16 cellular contexts compared by ENCODE assay signal in the genomic region with DNA sequence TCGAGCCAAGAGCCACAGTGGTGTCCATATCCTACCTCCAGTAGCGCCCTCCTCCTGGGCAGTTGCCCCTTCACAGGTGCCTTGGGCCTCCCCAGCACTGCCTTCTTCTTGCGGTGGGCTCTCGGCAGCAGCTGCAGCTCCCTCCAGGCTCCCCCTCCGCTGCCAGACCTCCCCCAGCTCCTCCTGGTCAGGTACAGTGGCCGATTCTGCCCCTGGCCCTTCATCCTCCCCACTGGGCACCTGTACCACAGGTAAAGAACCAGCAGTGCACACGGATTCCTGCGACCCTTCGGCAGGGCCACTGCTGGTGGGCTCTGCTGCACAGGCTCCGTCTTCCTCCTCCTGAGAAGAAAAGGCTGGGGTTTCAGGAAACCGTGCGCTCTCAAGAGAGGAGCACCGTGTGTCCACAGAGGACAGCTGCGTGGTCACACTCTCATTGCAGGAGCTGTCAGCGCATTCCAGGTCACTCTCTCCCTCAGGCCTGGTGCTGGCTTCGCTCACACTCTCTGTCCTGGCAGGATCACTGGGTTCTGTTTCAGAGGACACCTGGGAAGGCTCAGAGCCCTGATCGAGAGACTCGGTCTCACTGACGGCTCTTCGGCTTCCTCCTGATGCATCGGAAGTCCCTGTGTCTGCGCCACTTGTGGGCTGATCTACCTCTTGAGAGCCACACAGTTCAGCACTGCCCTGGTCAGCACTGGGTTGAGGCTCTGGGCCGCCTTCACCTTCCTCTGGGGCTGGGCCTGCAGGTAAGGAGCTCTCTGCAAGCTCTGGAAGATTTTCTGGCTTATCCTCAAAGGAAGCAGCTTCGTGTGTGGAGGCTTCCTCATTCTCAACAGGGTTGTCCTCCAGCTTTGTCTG.
DNase-seq lines count a peak whose midpoint lies in the region; ATAC-seq and TF ChIP-seq lines count a peak whose summit lies in the region.
"Had no signal": no experiment of that assay in that cellular context is flagged by ENCODE, and none has a peak within 500 bp of the region (broad histone marks: within the 10 kb centered on the region; RNA-seq: fewer than 3 reads in every experiment).

No MANE protein-coding gene starts in this region.

- H3K4me1 ChIP-seq in heart left ventricle (peaks cover 0 to 29% (median 4%) of the 10 kb centered on the region in 12 donors), upper lobe of left lung (peaks cover 0 to 3% (median 1%) of the 10 kb centered on the region in 4 donors)
- H3K4me1 ChIP-seq: Peyer's patch had no signal

- H3K9me3 ChIP-seq in heart left ventricle (no peaks in the 10 kb centered on the region), upper lobe of left lung (no peaks in the 10 kb centered on the region)
- H3K9me3 ChIP-seq: Peyer's patch, SK-N-SH had no signal

- DNase-seq in WTC11 (ENCODE audit: low spot score) (no peak), heart left ventricle (peak; percentile 14 to 74 (median 67)), mesothelial cell of epicardium (ENCODE audit: low spot score in 2 of 2, unreplicated experiment in 2 of 2) (no peak), upper lobe of left lung (peak in 1 of 2 donors; percentile 46), NCI-H146 treated with DMSO at 0.1 percent for 48 hours (lab: John Stamatoyannopoulos, UW; ENCODE audit: unreplicated experiment) (no peak), mesenteric fat pad (ENCODE audit: low spot score) (no peak), NCI-H526 treated with DMSO at 0.1 percent for 48 hours (lab: John Stamatoyannopoulos, UW) (no peak)
- DNase-seq: AML-193, DMS79, NCI-H1417 treated with DMSO at 0.1 percent for 48 hours, NCI-H1930, NCI-H69, Peyer's patch, SHP77 treated with DMSO at 0.1 percent for 48 hours, SK-N-SH had no signal

- 72 to 78% (median 77%) methylated on average over 23 to 24 of the region's 24 CpGs for WGBS in heart left ventricle, 4 donors
- WGBS in upper lobe of left lung, 2 donors: 89 to 92% methylated on average over 12 to 24 of the region's 24 CpGs

- H3K9me3 Mint-ChIP-seq in WTC11: no peaks in the 10 kb centered on the region
- no peaks in the 10 kb centered on the region for H3K9me3 Mint-ChIP-seq in mesothelial cell of epicardium

- H3K4me3 ChIP-seq in heart left ventricle: no peak overlapping the region
- H3K4me3 ChIP-seq in upper lobe of left lung: no peak overlapping the region
- H3K4me3 ChIP-seq: Peyer's patch had no signal

- ATAC-seq in WTC11 (no peak), heart left ventricle (peak; percentile 83 to 94 (median 89)), upper lobe of left lung (ENCODE audit: low FRiP score in 2 of 2) (peak; percentile 26 to 65)

- POLR2A ChIA-PET in WTC11 (lab: Charles Lee): no interaction called here

- peaks cover 0 to 81% (median 29%) of the 10 kb centered on the region in 9 donors for H3K36me3 ChIP-seq in heart left ventricle
- H3K36me3 ChIP-seq in upper lobe of left lung: peaks cover 0 to 32% (median 9%) of the 10 kb centered on the region in 4 donors
- H3K36me3 ChIP-seq: Peyer's patch had no signal

- CTCF ChIA-PET in WTC11 (lab: Charles Lee): no interaction called here

- H3K4me1 Mint-ChIP-seq in WTC11 (peaks cover 21% of the 10 kb centered on the region), mesothelial cell of epicardium (peaks cover 38% of the 10 kb centered on the region)

- TF ChIP-seq POLR2A in heart left ventricle (IDR thresholded peaks at IDR 0.05) (no peak), upper lobe of left lung (IDR thresholded peaks at IDR 0.05) (no peak)

- TF ChIP-seq EP300 in upper lobe of left lung (IDR thresholded peaks at IDR 0.05): no peak

- H3K36me3 Mint-ChIP-seq in WTC11 (no peaks in the 10 kb centered on the region), mesothelial cell of epicardium (peaks cover 19% of the 10 kb centered on the region)

- TF ChIP-seq CTCF in WTC11 (IDR thresholded peaks at IDR 0.05): no peak
- TF ChIP-seq CTCF in heart left ventricle (IDR thresholded peaks at IDR 0.05): no peak
- no peak for TF ChIP-seq CTCF in mesothelial cell of epicardium (IDR thresholded peaks at IDR 0.05; ENCODE audit: unreplicated experiment)
- TF ChIP-seq CTCF in upper lobe of left lung (IDR thresholded peaks at IDR 0.05): no peak

- intact Hi-C loops in heart left ventricle (cut with DNase I): loop anchor here in 3 of 10 donors (5.0 to 10.0 kb wide), 3 partner anchors 146 to 276 kb away; a partner anchor contains a TSS

- peak overlapping the region in 6 of 12 donors; percentile 11 to 63 (median 50) for H3K27ac ChIP-seq in heart left ventricle
- no peak overlapping the region for H3K27ac ChIP-seq in upper lobe of left lung
- H3K27ac ChIP-seq: C4-2B, Peyer's patch had no signal

- no peaks in the 10 kb centered on the region for H3K27me3 ChIP-seq in heart left ventricle
- H3K27me3 ChIP-seq in upper lobe of left lung: no peaks in the 10 kb centered on the region
- H3K27me3 ChIP-seq: Peyer's patch had no signal

- H3K27me3 Mint-ChIP-seq in WTC11 (ENCODE audit: low read depth): no peaks in the 10 kb centered on the region
- H3K27me3 Mint-ChIP-seq in mesothelial cell of epicardium (ENCODE audit: low read depth): no peaks in the 10 kb centered on the region

- H3K27ac Mint-ChIP-seq in WTC11 (0 out of 2 replicates have a peak overlapping the region, but pooled peaks have one; percentile 4), mesothelial cell of epicardium (peak overlapping the region; percentile 6)

- no peak overlapping the region for H3K4me3 Mint-ChIP-seq in WTC11
- no peak overlapping the region for H3K4me3 Mint-ChIP-seq in mesothelial cell of epicardium

TF ChIP-seq in WTC11, 78 proteins besides CTCF, POLR2A, EP300 and RAD21 (continues in another document):
- TF ChIP-seq, protein P1, sequence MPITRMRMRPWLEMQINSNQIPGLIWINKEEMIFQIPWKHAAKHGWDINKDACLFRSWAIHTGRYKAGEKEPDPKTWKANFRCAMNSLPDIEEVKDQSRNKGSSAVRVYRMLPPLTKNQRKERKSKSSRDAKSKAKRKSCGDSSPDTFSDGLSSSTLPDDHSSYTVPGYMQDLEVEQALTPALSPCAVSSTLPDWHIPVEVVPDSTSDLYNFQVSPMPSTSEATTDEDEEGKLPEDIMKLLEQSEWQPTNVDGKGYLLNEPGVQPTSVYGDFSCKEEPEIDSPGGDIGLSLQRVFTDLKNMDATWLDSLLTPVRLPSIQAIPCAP (CRISPR knock-in tag; IDR thresholded peaks at IDR 0.05): no peak
- TF ChIP-seq, protein P2, sequence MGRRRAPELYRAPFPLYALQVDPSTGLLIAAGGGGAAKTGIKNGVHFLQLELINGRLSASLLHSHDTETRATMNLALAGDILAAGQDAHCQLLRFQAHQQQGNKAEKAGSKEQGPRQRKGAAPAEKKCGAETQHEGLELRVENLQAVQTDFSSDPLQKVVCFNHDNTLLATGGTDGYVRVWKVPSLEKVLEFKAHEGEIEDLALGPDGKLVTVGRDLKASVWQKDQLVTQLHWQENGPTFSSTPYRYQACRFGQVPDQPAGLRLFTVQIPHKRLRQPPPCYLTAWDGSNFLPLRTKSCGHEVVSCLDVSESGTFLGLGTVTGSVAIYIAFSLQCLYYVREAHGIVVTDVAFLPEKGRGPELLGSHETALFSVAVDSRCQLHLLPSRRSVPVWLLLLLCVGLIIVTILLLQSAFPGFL (CRISPR knock-in tag; IDR thresholded peaks at IDR 0.05; ENCODE audit: borderline replicate concordance): no peak
- TF ChIP-seq ESRRA (CRISPR knock-in tag; IDR thresholded peaks at IDR 0.05; ENCODE audit: borderline replicate concordance) (no peak), EMX1 (CRISPR knock-in tag; IDR thresholded peaks at IDR 0.05) (no peak), RELA (CRISPR knock-in tag; IDR thresholded peaks at IDR 0.05; ENCODE audit: borderline replicate concordance) (no peak), CBFB (CRISPR knock-in tag; IDR thresholded peaks at IDR 0.05; ENCODE audit: low read depth) (no peak), IRF2 (CRISPR knock-in tag; IDR thresholded peaks at IDR 0.05; ENCODE audit: borderline replicate concordance, low read depth) (no peak), GRHL2 (CRISPR knock-in tag; IDR thresholded peaks at IDR 0.05; ENCODE audit: insufficient replicate concordance, severe bottlenecking) (no peak), FOXJ3 (CRISPR knock-in tag; IDR thresholded peaks at IDR 0.05; ENCODE audit: borderline replicate concordance) (no peak)
- TF ChIP-seq, protein P3, sequence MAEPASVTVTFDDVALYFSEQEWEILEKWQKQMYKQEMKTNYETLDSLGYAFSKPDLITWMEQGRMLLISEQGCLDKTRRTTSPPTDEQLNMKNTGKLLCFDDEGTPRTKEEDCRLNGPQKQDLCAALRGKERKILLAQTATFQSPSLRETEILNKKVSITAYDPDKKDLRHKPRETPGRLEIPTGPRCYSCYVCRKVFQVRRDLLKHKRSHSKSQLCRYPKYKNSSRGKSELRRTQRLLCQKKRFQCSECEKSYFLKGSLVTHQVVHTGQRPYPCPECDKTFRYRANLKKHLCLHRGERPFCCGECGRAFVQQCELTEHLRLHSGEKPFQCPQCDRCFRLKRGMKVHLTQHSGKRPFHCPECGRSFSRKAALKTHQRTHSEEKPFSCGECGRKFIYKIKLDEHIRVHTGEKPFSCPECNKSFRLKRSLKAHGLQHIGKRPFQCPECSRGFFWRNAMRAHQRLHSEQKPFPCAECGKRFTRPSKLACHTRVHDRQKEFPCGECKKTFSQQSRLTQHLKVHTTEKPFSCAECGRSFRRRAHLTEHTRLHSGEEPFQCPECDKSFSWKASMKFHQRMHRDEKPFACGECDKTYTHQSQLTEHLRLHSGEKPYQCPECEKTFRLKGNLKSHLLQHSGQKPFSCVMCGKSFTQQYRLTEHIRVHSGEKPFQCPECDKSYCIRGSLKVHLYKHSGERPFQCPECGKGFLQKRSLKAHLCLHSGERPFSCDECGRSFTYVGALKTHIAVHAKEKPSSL (CRISPR knock-in tag; conservative IDR thresholded peaks at IDR 0.05): no peak
- TF ChIP-seq, protein P4, sequence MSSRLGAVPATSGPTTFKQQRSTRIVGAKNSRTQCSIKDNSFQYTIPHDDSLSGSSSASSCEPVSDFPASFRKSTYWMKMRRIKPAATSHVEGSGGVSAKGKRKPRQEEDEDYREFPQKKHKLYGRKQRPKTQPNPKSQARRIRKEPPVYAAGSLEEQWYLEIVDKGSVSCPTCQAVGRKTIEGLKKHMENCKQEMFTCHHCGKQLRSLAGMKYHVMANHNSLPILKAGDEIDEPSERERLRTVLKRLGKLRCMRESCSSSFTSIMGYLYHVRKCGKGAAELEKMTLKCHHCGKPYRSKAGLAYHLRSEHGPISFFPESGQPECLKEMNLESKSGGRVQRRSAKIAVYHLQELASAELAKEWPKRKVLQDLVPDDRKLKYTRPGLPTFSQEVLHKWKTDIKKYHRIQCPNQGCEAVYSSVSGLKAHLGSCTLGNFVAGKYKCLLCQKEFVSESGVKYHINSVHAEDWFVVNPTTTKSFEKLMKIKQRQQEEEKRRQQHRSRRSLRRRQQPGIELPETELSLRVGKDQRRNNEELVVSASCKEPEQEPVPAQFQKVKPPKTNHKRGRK (CRISPR knock-in tag; IDR thresholded peaks at IDR 0.05; ENCODE audit: borderline replicate concordance): no peak

Comparison
In these comparisons a context has a peak if more than half of its experiments do, and no peak if none do; other contexts are left out.
1. DNase-seq: peak in heart left ventricle (5 of 5); none in WTC11 (single experiment), mesothelial cell of epicardium (0 of 2), NCI-H146 treated with DMSO at 0.1 percent for 48 hours (single experiment), mesenteric fat pad (single experiment) and NCI-H526 treated with DMSO at 0.1 percent for 48 hours (single experiment).